ENCODE assay signal across 15 cellular contexts in the genomic region with DNA sequence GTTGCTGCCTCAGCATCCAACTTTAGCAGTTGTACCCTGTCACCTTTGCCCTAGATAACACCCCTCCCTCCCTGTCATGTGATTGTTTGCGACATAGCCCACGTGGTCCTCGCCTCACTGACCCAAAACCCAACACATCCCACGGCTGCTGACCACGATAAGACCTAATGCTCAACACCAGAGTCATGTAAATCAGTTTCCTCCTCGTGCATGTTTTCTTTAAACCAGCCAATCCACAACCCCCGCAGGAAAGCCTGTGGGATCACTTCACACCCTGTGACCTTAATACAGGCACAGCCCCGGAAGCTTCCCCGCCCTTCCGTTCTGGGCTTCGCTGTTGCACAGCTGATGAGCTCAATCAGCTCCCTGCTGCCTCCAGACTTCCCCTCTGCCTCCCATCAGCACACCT. TPM values are rescaled to one million over a fixed set of nuclear protein-coding genes. Genes with fewer than 3 reads are reported as not detected.
DNase-seq lines count a peak whose midpoint lies in the region; ATAC-seq and TF ChIP-seq lines count a peak whose summit lies in the region.
"Not testable (repeated sequence)": the region's sequence is repeated elsewhere in the genome, so short reads cannot be mapped to it uniquely, and the experiment has no call there.
"Had no signal": no experiment of that assay in that cellular context is flagged by ENCODE, and none has a peak within 500 bp of the region (broad histone marks: within the 10 kb centered on the region; RNA-seq: fewer than 3 reads in every experiment).

No MANE protein-coding gene starts in this region.

- H3K4me1 Mint-ChIP-seq in activated T-cell treated with anti-CD3 and anti-CD28 coated beads, Interleukin-2, amount 50 U/mL, for 72 hours (ENCODE audit: low read depth); naive thymus-derived CD8-positive, alpha-beta T cell: not testable (repeated sequence)

- H3K27ac Mint-ChIP-seq in activated T-cell treated with anti-CD3 and anti-CD28 coated beads, Interleukin-2, amount 50 U/mL, for 72 hours; naive thymus-derived CD8-positive, alpha-beta T cell: not testable (repeated sequence)

- TF ChIP-seq POLR2A in heart left ventricle (IDR thresholded peaks at IDR 0.05), result not testable (repeated sequence)

- ATAC-seq in GM19035 (IDR thresholded peaks at IDR 0.05; ENCODE audit: unreplicated experiment), result peak; percentile 77
- ATAC-seq in GM21619 (IDR thresholded peaks at IDR 0.05; ENCODE audit: unreplicated experiment), result peak; percentile 83
- peak; percentile 87 for ATAC-seq in HG03095 (IDR thresholded peaks at IDR 0.05; ENCODE audit: unreplicated experiment)
- ATAC-seq in HG03575 (IDR thresholded peaks at IDR 0.05; ENCODE audit: extremely low read depth, insufficient number of reproducible peaks, low FRiP score, unreplicated experiment), result peak; percentile 71
- peak; percentile 98 to 99 for ATAC-seq in activated T-cell treated with anti-CD3 and anti-CD28 coated beads, Interleukin-2, amount 50 U/mL, for 72 hours (replicated peaks in 1 of 2)
- ATAC-seq in heart left ventricle, result peak; percentile 92 to 98 (median 97)
- ATAC-seq in naive thymus-derived CD8-positive, alpha-beta T cell, result peak; percentile 97 to 98

- H3K4me3 Mint-ChIP-seq in activated T-cell treated with anti-CD3 and anti-CD28 coated beads, Interleukin-2, amount 50 U/mL, for 72 hours; naive thymus-derived CD8-positive, alpha-beta T cell: not testable (repeated sequence)

- not testable (repeated sequence) for H3K27me3 ChIP-seq in heart left ventricle

- H3K4me3 ChIP-seq in heart left ventricle, result not testable (repeated sequence)

- not testable (repeated sequence) for H3K9me3 ChIP-seq in heart left ventricle

- TF ChIP-seq CTCF in heart left ventricle (IDR thresholded peaks at IDR 0.05), result not testable (repeated sequence)

- not testable (repeated sequence) for H3K36me3 ChIP-seq in heart left ventricle

- H3K27ac ChIP-seq in heart left ventricle, result not testable (repeated sequence)

- H3K27me3 Mint-ChIP-seq in activated T-cell treated with anti-CD3 and anti-CD28 coated beads, Interleukin-2, amount 50 U/mL, for 72 hours (ENCODE audit: low read depth); naive thymus-derived CD8-positive, alpha-beta T cell: not testable (repeated sequence)

- WGBS in heart left ventricle, 4 donors, result no CpG with 5 or more reads among the region's 11 CpGs

- H3K4me1 ChIP-seq in heart left ventricle, result not testable (repeated sequence)

- H3K9me3 Mint-ChIP-seq in activated T-cell treated with anti-CD3 and anti-CD28 coated beads, Interleukin-2, amount 50 U/mL, for 72 hours; naive thymus-derived CD8-positive, alpha-beta T cell: not testable (repeated sequence)

- not testable (repeated sequence) for DNase-seq in activated T-cell treated with anti-CD3 and anti-CD28 coated beads, Interleukin-2, amount 50 U/mL, for 72 hours; heart left ventricle; naive thymus-derived CD8-positive, alpha-beta T cell

- POLR2A ChIA-PET in naive thymus-derived CD8-positive, alpha-beta T cell (lab: Charles Lee), result not testable (repeated sequence)

- not testable (repeated sequence) for H3K36me3 Mint-ChIP-seq in activated T-cell treated with anti-CD3 and anti-CD28 coated beads, Interleukin-2, amount 50 U/mL, for 72 hours (ENCODE audit: insufficient read depth in 2 of 2); naive thymus-derived CD8-positive, alpha-beta T cell

- intact Hi-C loops in heart left ventricle (cut with DNase I), result not testable (repeated sequence)

RNA-seq across cellular contexts. Expression of a gene that starts 9.9 kb away (rescaled TPM):
- not detected for total RNA-seq in activated T-cell treated with anti-CD3 and anti-CD28 coated beads, Interleukin-2, amount 50 U/mL, for 72 hours
- total RNA-seq in heart left ventricle, result not detected
- not detected for polyA plus RNA-seq in heart left ventricle
- not detected for total RNA-seq in naive thymus-derived CD8-positive, alpha-beta T cell
- polyA plus RNA-seq in naive thymus-derived CD8-positive, alpha-beta T cell, result not detected
- total RNA-seq: activated naive CD8-positive, alpha-beta T cell treated with anti-CD3 and anti-CD28 coated beads for 36 hours; esophagus squamous epithelium; glomerular endothelial cell; H7; prostate gland; stomach; transverse colon had no signal
- polyA plus RNA-seq: small intestine, stomach had no signal

RNA-seq across cellular contexts. Expression of a gene that starts 28.5 kb away (rescaled TPM):
- not detected for total RNA-seq in activated T-cell treated with anti-CD3 and anti-CD28 coated beads, Interleukin-2, amount 50 U/mL, for 72 hours
- not detected for total RNA-seq in heart left ventricle
- not detected for polyA plus RNA-seq in heart left ventricle
- total RNA-seq in naive thymus-derived CD8-positive, alpha-beta T cell, result not detected
- not detected for polyA plus RNA-seq in naive thymus-derived CD8-positive, alpha-beta T cell
- total RNA-seq: activated naive CD8-positive, alpha-beta T cell treated with anti-CD3 and anti-CD28 coated beads for 36 hours; esophagus squamous epithelium; glomerular endothelial cell; H7; prostate gland; stomach; transverse colon had no signal
- polyA plus RNA-seq: small intestine, stomach had no signal

RNA-seq across cellular contexts. Expression of a gene that starts 47.0 kb away (rescaled TPM):
- total RNA-seq in activated T-cell treated with anti-CD3 and anti-CD28 coated beads, Interleukin-2, amount 50 U/mL, for 72 hours, result not detected
- total RNA-seq in heart left ventricle, result not detected
- not detected for polyA plus RNA-seq in heart left ventricle
- not detected for total RNA-seq in naive thymus-derived CD8-positive, alpha-beta T cell
- polyA plus RNA-seq in naive thymus-derived CD8-positive, alpha-beta T cell, result not detected
- total RNA-seq: activated naive CD8-positive, alpha-beta T cell treated with anti-CD3 and anti-CD28 coated beads for 36 hours; esophagus squamous epithelium; glomerular endothelial cell; H7; prostate gland; stomach; transverse colon had no signal
- polyA plus RNA-seq: small intestine, stomach had no signal
